7 cellular contexts compared by ENCODE assay signal in genomic region chr17:74738051-74738996, GRCh38. TPM values are rescaled to one million over a fixed set of nuclear protein-coding genes. Genes with fewer than 3 reads are reported as not detected.
A peak's percentile ranks its signal among the peaks of the same experiment; 100 is the strongest.
DNase-seq lines count a peak whose midpoint lies in the region; ATAC-seq, FAIRE-seq and TF ChIP-seq lines count a peak whose summit lies in the region.

No MANE protein-coding gene starts in this region.

- no peak for TF ChIP-seq CTCF in endodermal cell (conservative IDR thresholded peaks at IDR 0.05)
- no peak for TF ChIP-seq CTCF in testis (IDR thresholded peaks at IDR 0.05)

- H3K9me3 ChIP-seq in endodermal cell (ENCODE audit: control insufficient read depth, low read length) (no peaks in the 10 kb centered on the region), small intestine (ENCODE audit: control insufficient read depth, low read depth) (no peaks in the 10 kb centered on the region), testis (no peaks in the 10 kb centered on the region)

- no peak overlapping the region for H3K9ac ChIP-seq in endodermal cell (ENCODE audit: extremely low read depth, low read length, poor library complexity, severe bottlenecking)

- H3K4me3 Mint-ChIP-seq in endodermal cell: peak overlapping the region; percentile 63

- H3K4me1 ChIP-seq in endodermal cell (ENCODE audit: control insufficient read depth, insufficient read depth, low read length) (peaks cover 11% of the 10 kb centered on the region), small intestine (ENCODE audit: control insufficient read depth in 2 of 2, insufficient read depth in 1 of 2, low read depth in 1 of 2, low read length in 1 of 2) (peaks cover 0 to 15% of the 10 kb centered on the region in 2 donors), testis (peaks cover 12% of the 10 kb centered on the region)

- peak; percentile 64 for ATAC-seq in GM19351 (IDR thresholded peaks at IDR 0.05; ENCODE audit: unreplicated experiment)

- peaks cover 5% of the 10 kb centered on the region for H3K27me3 Mint-ChIP-seq in endodermal cell (ENCODE audit: insufficient read depth)

- no peaks in the 10 kb centered on the region for H3K36me3 Mint-ChIP-seq in endodermal cell (ENCODE audit: low read depth)

- H3K27me3 ChIP-seq in endodermal cell (ENCODE audit: control insufficient read depth, insufficient read depth, low read length, poor library complexity, severe bottlenecking) (peaks cover 15% of the 10 kb centered on the region), small intestine (ENCODE audit: control insufficient read depth in 2 of 2, insufficient read depth in 2 of 2, low read length in 2 of 2) (no peaks in the 10 kb centered on the region), testis (no peaks in the 10 kb centered on the region)

- intact Hi-C loops in testis (cut with DNase I; ENCODE audit: low total_unique reads): no loop called here

- H3K36me3 ChIP-seq in endodermal cell (ENCODE audit: control insufficient read depth, insufficient read depth, low read length) (no peaks in the 10 kb centered on the region), small intestine (ENCODE audit: control insufficient read depth in 2 of 2, insufficient read depth in 2 of 2, low read length in 2 of 2) (no peaks in the 10 kb centered on the region), testis (ENCODE audit: low read depth, missing control alignments) (no peaks in the 10 kb centered on the region)

- WGBS in endodermal cell (ENCODE audit: insufficient coverage in 1 of 2, insufficient read length in 1 of 2), 2 experiments: 78 to 79% methylated on average over 6 to 16 of the region's 16 CpGs
- WGBS in small intestine, 3 donors: 21 to 22% (median 22%) methylated on average over 16 of the region's 16 CpGs
- WGBS in testis, 2 donors: 39 to 78% methylated on average over 8 to 16 of the region's 16 CpGs

- no peak overlapping the region for H3K27ac Mint-ChIP-seq in endodermal cell

- DNase-seq in HuH-7.5 (ENCODE audit: low spot score) (peak; percentile 63), endodermal cell (no peak), small intestine (peak; percentile 61), testis (no peak), RKO (ENCODE audit: low spot score) (no peak)
- peak; percentile 36 to 71 (median 56) for DNase-seq in activated CD4-positive, CD25-positive, alpha-beta regulatory T cell (lab: John Stamatoyannopoulos, UW)

- H3K9me3 Mint-ChIP-seq in endodermal cell: no peaks in the 10 kb centered on the region

- TF ChIP-seq POLR2A in testis (IDR thresholded peaks at IDR 0.05): no peak

- no peak overlapping the region for H3K27ac ChIP-seq in endodermal cell (ENCODE audit: low read depth, low read length)
- peak overlapping the region; percentile 4 to 50 for H3K27ac ChIP-seq in small intestine (ENCODE audit: low read depth in 1 of 2, low read length in 1 of 2)
- H3K27ac ChIP-seq in testis: no peak overlapping the region

- H3K4me3 ChIP-seq in endodermal cell (ENCODE audit: low read length) (peak overlapping the region; percentile 75), small intestine (ENCODE audit: low read depth in 1 of 2, low read length in 2 of 2) (peak overlapping the region in 1 of 2 donors; percentile 52), testis (no peak overlapping the region)

- no peak for FAIRE-seq in small intestine (lab: Jason Lieb, UNC)

- H3K4me1 Mint-ChIP-seq in endodermal cell: peaks cover 20% of the 10 kb centered on the region

RNA-seq across cellular contexts. Expression of gene RAB37, which starts 1.3 kb away (rescaled TPM):
- total RNA-seq in endodermal cell: 1 to 10 TPM; 6.8 to 8.4 TPM
- polyA plus RNA-seq in endodermal cell (2013, experiment 1 of 2): 1.8 TPM
- polyA plus RNA-seq in endodermal cell (2013, experiment 2 of 2): 2.0 TPM
- polyA plus RNA-seq in small intestine: 1 to 10 TPM; 1.8 to 4.5 (median 3.8) TPM
- under 1 TPM; 0.81 to 0.94 TPM for total RNA-seq in testis
- polyA plus RNA-seq in testis (ENCODE audit: insufficient read depth, low read depth, low replicate concordance): 1.9 TPM

RNA-seq across cellular contexts. Expression of gene NHERF1, which starts 10.1 kb away (rescaled TPM):
- total RNA-seq in endodermal cell: 100 to 1,000 TPM; 116 to 138 TPM
- polyA plus RNA-seq in endodermal cell (2013, experiment 1 of 2): 82.4 TPM
- polyA plus RNA-seq in endodermal cell (2013, experiment 2 of 2): 82.8 TPM
- polyA plus RNA-seq in small intestine: 100 to 1,000 TPM; 231 to 592 (median 569) TPM
- 10 to 100 TPM; 26.9 to 28.6 TPM for total RNA-seq in testis
- polyA plus RNA-seq in testis (ENCODE audit: insufficient read depth, low read depth, low replicate concordance): 69.2 TPM

RNA-seq across cellular contexts. Expression of gene CD300LF, which starts 25.6 kb away (rescaled TPM):
- total RNA-seq in endodermal cell: not detected
- not detected for polyA plus RNA-seq in endodermal cell (2013, experiment 1 of 2)
- not detected for polyA plus RNA-seq in endodermal cell (2013, experiment 2 of 2)
- 1 to 10 TPM; 1.6 to 5.7 (median 2.3) TPM for polyA plus RNA-seq in small intestine
- total RNA-seq in testis: 1 to 10 TPM in 1 of 2 donors, under 1 TPM in 1; 0.43 to 1.1 TPM
- polyA plus RNA-seq in testis (ENCODE audit: insufficient read depth, low read depth, low replicate concordance): 0.79 TPM

RNA-seq across cellular contexts. Expression of gene NAT9, which starts 37.8 kb away (rescaled TPM):
- total RNA-seq in endodermal cell (10 to 100 TPM; 58.3 to 77.3 TPM), testis (10 to 100 TPM; 45.6 to 51.3 TPM)
- polyA plus RNA-seq in endodermal cell (2013, experiment 1 of 2): 52.6 TPM
- polyA plus RNA-seq in endodermal cell (2013, experiment 2 of 2): 39.7 TPM
- polyA plus RNA-seq in small intestine (10 to 100 TPM; 12.4 to 28.3 (median 16.3) TPM), testis (ENCODE audit: insufficient read depth, low read depth, low replicate concordance) (43.8 TPM)

Comparison
In these comparisons a context has a peak if more than half of its experiments do, and no peak if none do; other contexts are left out.
1. DNase-seq: peak in HuH-7.5 (single experiment), activated CD4-positive, CD25-positive, alpha-beta regulatory T cell (4 of 4) and small intestine (single experiment); none in endodermal cell (single experiment), testis (single experiment) and RKO (single experiment).
2. H3K27ac ChIP-seq: peak in small intestine (2 of 2); none in endodermal cell (single experiment) and testis (0 of 2).
3. RNA of gene RAB37, which starts 1.3 kb away (total RNA-seq): 6.8 to 8.4 TPM in endodermal cell; 0.81 to 0.94 TPM in testis; every median in the first group is over 4 times any median in the second.